12 cellular contexts compared by ENCODE assay signal in the genomic region with DNA sequence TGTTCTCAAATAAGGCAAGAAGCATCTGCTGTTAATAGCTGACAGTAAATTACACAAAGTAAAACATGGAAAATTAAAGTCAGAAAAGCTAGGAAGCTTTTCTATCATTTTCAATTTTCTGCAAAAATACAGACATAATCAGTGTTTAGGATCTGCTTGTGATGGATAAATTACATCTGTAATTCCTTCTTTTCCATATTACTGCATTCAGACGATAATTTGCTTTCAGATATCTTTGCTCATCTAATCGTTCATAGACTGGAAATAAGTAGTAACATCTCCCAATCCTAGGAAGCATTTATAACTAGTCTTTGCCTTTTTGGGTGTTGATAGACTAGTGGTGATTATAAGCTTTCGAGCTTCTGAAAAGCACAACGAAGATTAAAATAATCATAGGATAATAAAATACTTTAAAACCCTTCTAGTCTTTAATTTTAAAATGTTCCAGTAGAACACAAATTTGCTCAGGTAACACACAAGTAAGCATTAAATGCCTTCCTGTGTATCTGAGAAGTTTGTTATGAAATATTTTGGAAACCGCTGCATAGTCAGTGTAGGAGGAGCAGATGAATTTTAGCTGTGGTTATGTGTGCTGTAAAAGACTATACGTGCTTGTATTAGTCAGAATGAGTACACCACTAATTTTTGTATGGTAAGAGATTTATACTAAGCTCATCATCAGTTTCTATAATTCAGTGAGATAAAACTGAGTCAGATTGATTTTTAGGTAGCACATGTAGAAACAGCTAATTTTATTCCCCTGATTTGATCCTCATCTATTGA. TPM values are rescaled to one million over a fixed set of nuclear protein-coding genes. Genes with fewer than 3 reads are reported as not detected.
DNase-seq lines count a peak whose midpoint lies in the region; ATAC-seq, FAIRE-seq and TF ChIP-seq lines count a peak whose summit lies in the region.
"Had no signal": no experiment of that assay in that cellular context is flagged by ENCODE, and none has a peak within 500 bp of the region (broad histone marks: within the 10 kb centered on the region; RNA-seq: fewer than 3 reads in every experiment).

No MANE protein-coding gene starts in this region.

- H3K4me1 Mint-ChIP-seq in astrocyte (ENCODE audit: low read depth, unreplicated experiment) = peaks cover 33% of the 10 kb centered on the region

- H3K9ac ChIP-seq in astrocyte (ENCODE audit: low read length) (peak overlapping the region; percentile 7), mucosa of rectum (ENCODE audit: low read depth in 1 of 2, low read length in 2 of 2) (no peak overlapping the region)

- no peak overlapping the region for H3K4me3 Mint-ChIP-seq in astrocyte (ENCODE audit: unreplicated experiment)
- H3K4me3 Mint-ChIP-seq: endodermal cell, type B pancreatic cell had no signal

- no peaks in the 10 kb centered on the region for H3K9me3 ChIP-seq in astrocyte (ENCODE audit: insufficient read depth, low read depth, low read length)
- H3K9me3 ChIP-seq in mucosa of rectum (ENCODE audit: control insufficient read depth in 2 of 2, low read length in 2 of 2) = no peaks in the 10 kb centered on the region
- H3K9me3 ChIP-seq in HAP-1 = no peaks in the 10 kb centered on the region

- H3K27me3 Mint-ChIP-seq in astrocyte (ENCODE audit: low read depth, unreplicated experiment) = no peaks in the 10 kb centered on the region
- H3K27me3 Mint-ChIP-seq: type B pancreatic cell had no signal

- DNase-seq in AG08395 (ENCODE audit: low spot score) = peak; percentile 46
- DNase-seq in astrocyte (ENCODE audit: low read depth) = peak; percentile 82
- DNase-seq in cerebellar cortex (ENCODE audit: low spot score) = no peak
- no peak for DNase-seq in GF-D8 (lab: John Stamatoyannopoulos, UW)
- no peak for DNase-seq in HAP-1 (ENCODE audit: low spot score in 2 of 2)
- DNase-seq: DMS79 treated with DMSO at 0.1 percent for 48 hours, endodermal cell, nucleus accumbens had no signal

- peaks cover 56% of the 10 kb centered on the region for H4K20me1 ChIP-seq in astrocyte (ENCODE audit: insufficient read depth, low read length)

- no peaks in the 10 kb centered on the region for H3K9me3 Mint-ChIP-seq in astrocyte (ENCODE audit: unreplicated experiment)
- H3K9me3 Mint-ChIP-seq: type B pancreatic cell had no signal

- H3K4me2 ChIP-seq in astrocyte (ENCODE audit: low read length) = no peak overlapping the region

- peak; percentile 88 for FAIRE-seq in astrocyte (lab: Jason Lieb, UNC)

- no peak overlapping the region for H3K4me3 ChIP-seq in astrocyte (ENCODE audit: insufficient read depth, low read depth, low read length)
- no peak overlapping the region for H3K4me3 ChIP-seq in mucosa of rectum (ENCODE audit: low read length in 2 of 2)
- H3K4me3 ChIP-seq in HAP-1 = no peak overlapping the region

- H3K36me3 ChIP-seq in astrocyte (ENCODE audit: insufficient read depth, low read length) = peaks cover 2% of the 10 kb centered on the region
- H3K36me3 ChIP-seq in mucosa of rectum (ENCODE audit: control insufficient read depth in 2 of 2, insufficient read depth in 2 of 2, low read length in 2 of 2) = no peaks in the 10 kb centered on the region
- H3K36me3 ChIP-seq in HAP-1 (replicated peaks) = no peaks in the 10 kb centered on the region

- H3K4me1 ChIP-seq in astrocyte (ENCODE audit: insufficient read depth, low read length) = peaks cover 20% of the 10 kb centered on the region
- peaks cover 28 to 48% of the 10 kb centered on the region in 2 donors for H3K4me1 ChIP-seq in mucosa of rectum (ENCODE audit: control insufficient read depth in 2 of 2, insufficient read depth in 2 of 2, low read length in 2 of 2)
- peaks cover 36% of the 10 kb centered on the region for H3K4me1 ChIP-seq in HAP-1

- no peak overlapping the region for H2AFZ ChIP-seq in astrocyte (ENCODE audit: low read depth, low read length)

- peaks cover 2% of the 10 kb centered on the region for H3K36me3 Mint-ChIP-seq in astrocyte (ENCODE audit: low read depth, unreplicated experiment)

- peak; percentile 56 for ATAC-seq in HG02938 (IDR thresholded peaks at IDR 0.05; ENCODE audit: unreplicated experiment)
- ATAC-seq in HG03439 (IDR thresholded peaks at IDR 0.05; ENCODE audit: unreplicated experiment) = no peak

- peak overlapping the region; percentile 24 for H3K27ac ChIP-seq in astrocyte (ENCODE audit: low read depth, low read length)
- H3K27ac ChIP-seq in mucosa of rectum (ENCODE audit: low read depth in 2 of 2, low read length in 2 of 2) = peak overlapping the region; percentile 38 to 74

- no peak for TF ChIP-seq CTCF in astrocyte (IDR thresholded peaks at IDR 0.05; ENCODE audit: insufficient read depth, low read depth, low read length)

- H3K27me3 ChIP-seq in astrocyte (ENCODE audit: insufficient read depth, low read length) (no peaks in the 10 kb centered on the region), mucosa of rectum (ENCODE audit: control insufficient read depth in 2 of 2, insufficient read depth in 2 of 2, low read length in 2 of 2) (no peaks in the 10 kb centered on the region), HAP-1 (ENCODE audit: low read depth) (no peaks in the 10 kb centered on the region)

- H3K79me2 ChIP-seq in astrocyte (ENCODE audit: insufficient read depth, low read length) = peaks cover 98% of the 10 kb centered on the region

- in situ Hi-C loops in HAP-1 (cut with MboI; ENCODE audit: low sequenced_read_pairs) = no loop called here

- H3K27ac Mint-ChIP-seq in astrocyte (ENCODE audit: unreplicated experiment) = no peak overlapping the region
- H3K27ac Mint-ChIP-seq: endodermal cell, type B pancreatic cell had no signal

RNA-seq across cellular contexts. Expression of a gene that starts 41.0 kb away (rescaled TPM):
- total RNA-seq in astrocyte = 89.1 and 93.1 TPM in 2 replicates

Comparison
In these comparisons a context has a peak if more than half of its experiments do, and no peak if none do; other contexts are left out.
1. DNase-seq: peak in AG08395 (single experiment) and astrocyte (single experiment); none in cerebellar cortex (single experiment), GF-D8 (single experiment) and HAP-1 (0 of 2).